ENCODE assay signal across 33 cellular contexts in genomic region chr5:97657239-97657638, GRCh38.
"Had no signal": no experiment of that assay in that cellular context is flagged by ENCODE, and none has a peak within 500 bp of the region (broad histone marks: within the 10 kb centered on the region; RNA-seq: fewer than 3 reads in every experiment).

No MANE protein-coding gene starts in this region.

- DNase-seq: activated B cell treated with CpG ODN at 0.5 μM for 24 hours; activated CD4-positive, alpha-beta memory T cell treated with anti-CD3 and anti-CD28 coated beads for 36 hours; activated CD4-positive, alpha-beta T cell treated with anti-CD3 and anti-CD28 coated beads for 48 hours; activated CD8-positive, alpha-beta memory T cell treated with anti-CD3 and anti-CD28 coated beads, Interleukin-2, amount 10 ng/mL, durations not matched to agents 7 days and 5 days; activated CD8-positive, alpha-beta memory T cell treated with anti-CD3 and anti-CD28 coated beads, Interleukin-2, amount 50 U/mL, for 4 hours; activated CD8-positive, alpha-beta T cell treated with anti-CD3 and anti-CD28 coated beads, Interleukin-2, amount 10 ng/mL, durations not matched to agents 7 days and 5 days; activated effector memory CD4-positive, alpha-beta T cell treated with anti-CD3 and anti-CD28 coated beads, Interleukin-2, amount 50 U/mL, for 16 hours; activated naive CD4-positive, alpha-beta T cell treated with anti-CD3 and anti-CD28 coated beads for 36 hours; activated naive CD8-positive, alpha-beta T cell treated with anti-CD3 and anti-CD28 coated beads for 36 hours; activated naive CD8-positive, alpha-beta T cell treated with anti-CD3 and anti-CD28 coated beads, Interleukin-2, amount 50 U/mL, for 24 hours; activated T-cell treated with anti-CD3 and anti-CD28 coated beads, Interleukin-2, amount 50 U/mL, for 1 hour; activated T-cell treated with anti-CD3 and anti-CD28 coated beads, Interleukin-2, amount 50 U/mL, for 48 hours; adrenal gland; amygdala; aorta; body of pancreas; central memory CD4-positive, alpha-beta T cell; cerebellar nuclear complex; colonic mucosa; dorsolateral prefrontal cortex; effector memory CD4-positive, alpha-beta T cell; endodermal cell; erythroblast; foreskin fibroblast; head of caudate nucleus; T-helper 1 cell; T-helper 17 cell; T1000; WERI-Rb-1 had no signal

- ATAC-seq: activated CD4-positive, CD25-positive, alpha-beta regulatory T cell treated with anti-CD3 and anti-CD28 coated beads, Interleukin-2, amount 50 U/mL, for 24 hours; activated CD8-positive, alpha-beta memory T cell treated with anti-CD3 and anti-CD28 coated beads, Interleukin-2, amount 10 ng/mL, durations not matched to agents 7 days and 5 days; activated CD8-positive, alpha-beta T cell treated with anti-CD3 and anti-CD28 coated beads, Interleukin-2, amount 10 ng/mL, durations not matched to agents 7 days and 5 days; activated naive CD8-positive, alpha-beta T cell treated with anti-CD3 and anti-CD28 coated beads, Interleukin-2, amount 50 U/mL, for 24 hours; body of pancreas; T-helper 17 cell had no signal

- FAIRE-seq: frontal cortex had no signal

- H3K4me3 ChIP-seq: adrenal gland, body of pancreas, cardiac muscle cell, colonic mucosa, dorsolateral prefrontal cortex, esophagus muscularis mucosa had no signal

- H3K27ac ChIP-seq: adrenal gland, body of pancreas, cardiac muscle cell, colonic mucosa, dorsolateral prefrontal cortex, esophagus muscularis mucosa, WERI-Rb-1 had no signal

- H3K4me1 ChIP-seq: adrenal gland, body of pancreas, colonic mucosa, esophagus muscularis mucosa had no signal

- H3K9me3 ChIP-seq: adrenal gland, body of pancreas, colonic mucosa, esophagus muscularis mucosa had no signal

- H3K27me3 ChIP-seq: adrenal gland, body of pancreas, cardiac muscle cell, colonic mucosa, dorsolateral prefrontal cortex, esophagus muscularis mucosa had no signal

- H3K36me3 ChIP-seq: adrenal gland, cardiac muscle cell, colonic mucosa, esophagus muscularis mucosa, WERI-Rb-1 had no signal
